In the genomic region with DNA sequence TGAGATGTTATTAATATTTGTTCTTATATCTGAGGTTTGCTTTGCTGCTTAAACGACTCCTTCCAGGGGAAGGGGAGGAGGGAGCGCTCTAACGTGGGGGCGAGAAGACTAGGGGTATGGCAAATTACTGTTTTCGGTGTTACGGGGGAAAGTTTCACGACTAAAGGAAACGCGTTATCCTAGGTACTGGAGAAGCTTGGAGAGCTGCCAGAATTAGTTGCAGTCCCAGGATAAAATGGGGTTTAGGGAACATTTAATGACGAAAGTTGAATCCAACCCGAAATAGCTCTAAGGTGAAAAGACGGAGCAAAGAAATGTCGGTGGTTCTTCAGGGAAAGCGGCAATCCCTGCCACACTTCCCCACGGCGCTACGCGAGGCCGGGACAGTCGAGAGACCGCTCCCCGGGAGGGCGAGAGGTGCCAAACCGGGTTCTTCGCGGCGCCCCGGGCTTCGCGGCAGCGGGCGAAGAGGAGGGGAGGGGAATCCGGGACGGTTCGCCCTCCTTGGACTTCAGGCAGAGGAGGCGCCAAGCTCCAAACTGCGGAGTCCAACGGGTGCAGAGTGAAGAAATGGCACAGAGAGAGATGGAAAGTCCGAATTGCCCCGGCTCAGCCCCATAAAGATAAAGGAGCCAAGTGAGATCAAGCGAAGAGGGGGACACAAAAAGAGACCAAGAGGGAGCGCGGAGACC, we compare ENCODE assay signal across 8 cellular contexts. TPM values are rescaled to one million over a fixed set of nuclear protein-coding genes. Genes with fewer than 3 reads are reported as not detected.
DNase-seq lines count a peak whose midpoint lies in the region; ATAC-seq, FAIRE-seq and TF ChIP-seq lines count a peak whose summit lies in the region.

No MANE protein-coding gene starts in this region.

- H4K20me1 ChIP-seq in Loucy (ENCODE audit: insufficient read depth, low read length, poor library complexity, severe bottlenecking) = peaks cover 50% of the 10 kb centered on the region
- H4K20me1 ChIP-seq in astrocyte (ENCODE audit: insufficient read depth, low read length) = peaks cover 41% of the 10 kb centered on the region

- H3K9me2 ChIP-seq in Loucy (replicated peaks; ENCODE audit: low read depth, low read length) = no peaks in the 10 kb centered on the region

- H3K79me2 ChIP-seq in Loucy (ENCODE audit: insufficient read depth, low read length) (peaks cover 58% of the 10 kb centered on the region), astrocyte (ENCODE audit: insufficient read depth, low read length) (peaks cover 57% of the 10 kb centered on the region)

- TF ChIP-seq CTCF in Loucy (conservative IDR thresholded peaks at IDR 0.05; ENCODE audit: low read length) (no peak), astrocyte (IDR thresholded peaks at IDR 0.05; ENCODE audit: insufficient read depth, low read depth, low read length) (no peak)

- FAIRE-seq in astrocyte (lab: Jason Lieb, UNC) = peak; percentile 77

- no peaks in the 10 kb centered on the region; the same call in 1 of the 2 replicates for H3F3A ChIP-seq in Loucy (ENCODE audit: low read depth)

- H3K36me3 ChIP-seq in Loucy (ENCODE audit: insufficient read depth, low read length) (no peaks in the 10 kb centered on the region), astrocyte (ENCODE audit: insufficient read depth, low read length) (no peaks in the 10 kb centered on the region), iPS-15b (ENCODE audit: control insufficient read depth, insufficient read depth, low read length) (no peaks in the 10 kb centered on the region)

- peak; percentile 8 for DNase-seq in Daoy (ENCODE audit: low read depth)
- no peak for DNase-seq in astrocyte (ENCODE audit: low read depth)
- no peak for DNase-seq in GM19240 (ENCODE audit: insufficient read length, low spot score)
- DNase-seq in kidney glomerular epithelial cell (lab: John Stamatoyannopoulos, UW) = no peak

- peak overlapping the region; percentile 93 for H3K4me3 Mint-ChIP-seq in astrocyte (ENCODE audit: unreplicated experiment)

- peak; percentile 19 for ATAC-seq in GM21515 (IDR thresholded peaks at IDR 0.05; ENCODE audit: unreplicated experiment)

- no peaks in the 10 kb centered on the region for H3K27me3 Mint-ChIP-seq in astrocyte (ENCODE audit: low read depth, unreplicated experiment)

- H3K27ac Mint-ChIP-seq in astrocyte (ENCODE audit: unreplicated experiment) = peak overlapping the region; percentile 96

- H3K4me1 Mint-ChIP-seq in astrocyte (ENCODE audit: low read depth, unreplicated experiment) = peaks cover 12% of the 10 kb centered on the region

- no peaks in the 10 kb centered on the region for H3K9me3 ChIP-seq in Loucy (ENCODE audit: insufficient read depth, low read depth, low read length)
- H3K9me3 ChIP-seq in astrocyte (ENCODE audit: insufficient read depth, low read depth, low read length) = no peaks in the 10 kb centered on the region
- no peaks in the 10 kb centered on the region for H3K9me3 ChIP-seq in iPS-15b (ENCODE audit: control insufficient read depth, insufficient read depth, low read length)

- no peaks in the 10 kb centered on the region for H3K27me3 ChIP-seq in Loucy (ENCODE audit: insufficient read depth, low read length, poor library complexity, severe bottlenecking)
- H3K27me3 ChIP-seq in astrocyte (ENCODE audit: insufficient read depth, low read length) = no peaks in the 10 kb centered on the region
- no peaks in the 10 kb centered on the region for H3K27me3 ChIP-seq in iPS-15b (ENCODE audit: control insufficient read depth, insufficient read depth, low read length)

- H3K9me3 Mint-ChIP-seq in astrocyte (ENCODE audit: unreplicated experiment) = no peaks in the 10 kb centered on the region

- peak overlapping the region; percentile 90 for H3K9ac ChIP-seq in Loucy (ENCODE audit: low read depth, low read length, poor library complexity, severe bottlenecking)
- H3K9ac ChIP-seq in astrocyte (ENCODE audit: low read length) = peak overlapping the region; percentile 97
- H3K9ac ChIP-seq in iPS-15b (ENCODE audit: low read depth, low read length) = peak overlapping the region; percentile 76

- peak overlapping the region; percentile 89 for H3K4me2 ChIP-seq in Loucy (ENCODE audit: low read depth, low read length, poor library complexity, severe bottlenecking)
- H3K4me2 ChIP-seq in astrocyte (ENCODE audit: low read length) = peak overlapping the region; percentile 91

- H3K27ac ChIP-seq in astrocyte (ENCODE audit: low read depth, low read length) = peak overlapping the region; percentile 88
- H3K27ac ChIP-seq in skin epidermis = peak overlapping the region in 20 of 21 experiments; percentile 60 to 86 (median 80)

- H3K4me3 ChIP-seq in Loucy (ENCODE audit: low read length, poor library complexity, severe bottlenecking) (peak overlapping the region; percentile 95), astrocyte (ENCODE audit: insufficient read depth, low read depth, low read length) (peak overlapping the region; percentile 93), iPS-15b (ENCODE audit: low read depth, low read length) (peak overlapping the region; percentile 85), skin epidermis (peak overlapping the region; percentile 60 to 79 (median 70))

- H3K4me1 ChIP-seq in Loucy (ENCODE audit: insufficient read depth, low read length, poor library complexity, severe bottlenecking) (peaks cover 30% of the 10 kb centered on the region), astrocyte (ENCODE audit: insufficient read depth, low read length) (peaks cover 7% of the 10 kb centered on the region), iPS-15b (ENCODE audit: control insufficient read depth, insufficient read depth, low read length) (no peaks in the 10 kb centered on the region)

- H3K36me3 Mint-ChIP-seq in astrocyte (ENCODE audit: low read depth, unreplicated experiment) = peaks cover 2% of the 10 kb centered on the region

- H2AFZ ChIP-seq in Loucy (ENCODE audit: low read length) (0 out of 2 replicates have a peak overlapping the region, but pooled peaks have one; percentile 65), astrocyte (ENCODE audit: low read depth, low read length) (peak overlapping the region; percentile 69)

RNA-seq across cellular contexts. Expression of a gene that starts 0.7 kb away (rescaled TPM):
- 44.4 and 51.3 TPM in 2 replicates for total RNA-seq in Daoy (2014; rRNA removed; shearing (Covaris generic))
- total RNA-seq in astrocyte = 64.8 and 68.6 TPM in 2 replicates
